In genomic region chr7:99996755-99997544, GRCh38 we compare ENCODE assay signal across 9 cellular contexts. TPM values are rescaled to one million over a fixed set of nuclear protein-coding genes. Genes with fewer than 3 reads are reported as not detected.
DNase-seq lines count a peak whose midpoint lies in the region; ATAC-seq and TF ChIP-seq lines count a peak whose summit lies in the region.
"Had no signal": no experiment of that assay in that cellular context is flagged by ENCODE, and none has a peak within 500 bp of the region (broad histone marks: within the 10 kb centered on the region; RNA-seq: fewer than 3 reads in every experiment).

No MANE protein-coding gene starts in this region.

- H4K5ac ChIP-seq in IMR-90 (ENCODE audit: low read depth, low read length): peak overlapping the region; percentile 96

- no peak for TF ChIP-seq POLR2A in IMR-90 (IDR thresholded peaks at IDR 0.05; ENCODE audit: low read depth, low read length)

- no peak for ATAC-seq in IMR-90 (ENCODE audit: low read depth)
- ATAC-seq in natural killer cell treated with Interleukin-12 subunit alpha and Interleukin-12 subunit beta and Interleukin-15 and Interleukin-18, amount 100 ng/mL, for 72 hours: no peak

- peak overlapping the region; percentile 80 to 96 for H4K8ac ChIP-seq in IMR-90 (ENCODE audit: low read depth in 2 of 2, low read length in 2 of 2)

- H3K9me3 Mint-ChIP-seq in natural killer cell treated with Interleukin-12 subunit alpha and Interleukin-12 subunit beta and Interleukin-15 and Interleukin-18, amount 100 ng/mL, for 72 hours: no peaks in the 10 kb centered on the region

- peak overlapping the region; percentile 84 for H3K4me3 Mint-ChIP-seq in natural killer cell treated with Interleukin-12 subunit alpha and Interleukin-12 subunit beta and Interleukin-15 and Interleukin-18, amount 100 ng/mL, for 72 hours

- H3K4me1 ChIP-seq in IMR-90 (ENCODE audit: control insufficient read depth, insufficient read depth, low read length): peaks cover 1% of the 10 kb centered on the region; the same call in 1 of the 2 replicates

- TF ChIP-seq CTCF in AG10803 (conservative IDR thresholded peaks at IDR 0.05; ENCODE audit: low read length): no peak
- TF ChIP-seq CTCF in IMR-90 (conservative IDR thresholded peaks at IDR 0.05; ENCODE audit: low read depth, low read length): no peak
- no peak for TF ChIP-seq CTCF in coronary artery (IDR thresholded peaks at IDR 0.05)
- no peak for TF ChIP-seq CTCF in WERI-Rb-1 (IDR thresholded peaks at IDR 0.05; ENCODE audit: low read depth, low read length)

- no peak overlapping the region for H2BK15ac ChIP-seq in IMR-90 (ENCODE audit: low read depth, low read length)

- H3K27me3 ChIP-seq in IMR-90 (ENCODE audit: control insufficient read depth, insufficient read depth, low read length) (peaks cover 5% of the 10 kb centered on the region), WERI-Rb-1 (ENCODE audit: insufficient read depth, low read depth, severe bottlenecking) (no peaks in the 10 kb centered on the region)

- H2AK5ac ChIP-seq in IMR-90 (ENCODE audit: low read depth, low read length): no peak overlapping the region

- in situ Hi-C loops in IMR-90 (cut with MboI; ENCODE audit: low sequenced_read_pairs): loop anchor here (25.0 kb wide), 1 partner anchor 1290 kb away; no protein-coding TSS in a partner anchor

- TF ChIP-seq RAD21 in IMR-90 (IDR thresholded peaks at IDR 0.05; ENCODE audit: low read length): no peak

- DNase-seq in AG10803 (ENCODE audit: low read depth): no peak
- no peak for DNase-seq in IMR-90
- no peak for DNase-seq in coronary artery (ENCODE audit: low spot score)
- no peak for DNase-seq in natural killer cell treated with Interleukin-12 subunit alpha and Interleukin-12 subunit beta and Interleukin-15 and Interleukin-18, amount 100 ng/mL, for 72 hours (ENCODE audit: low spot score)
- no peak for DNase-seq in NCI-H2171 treated with DMSO at 0.1 percent for 48 hours (lab: John Stamatoyannopoulos, UW)
- DNase-seq in retina: no peak
- DNase-seq in nucleus accumbens (lab: John Stamatoyannopoulos, UW): no peak
- no peak for DNase-seq in WERI-Rb-1

- no peaks in the 10 kb centered on the region for H3K36me3 Mint-ChIP-seq in natural killer cell treated with Interleukin-12 subunit alpha and Interleukin-12 subunit beta and Interleukin-15 and Interleukin-18, amount 100 ng/mL, for 72 hours

- H3K14ac ChIP-seq in IMR-90 (replicated peaks; ENCODE audit: low read depth, low read length): no peak overlapping the region

- H3K27ac ChIP-seq in IMR-90 (ENCODE audit: insufficient read depth, low read length): no peak overlapping the region
- peak overlapping the region in 1 of 2 donors; percentile 59 for H3K27ac ChIP-seq in coronary artery
- H3K27ac ChIP-seq in WERI-Rb-1: no peak overlapping the region

- 0 out of 2 replicates have a peak overlapping the region, but pooled peaks have one; percentile 44 for H3K4ac ChIP-seq in IMR-90 (ENCODE audit: low read depth, low read length)

- H3K23ac ChIP-seq in IMR-90 (ENCODE audit: low read depth, low read length): no peak overlapping the region

- no peak overlapping the region for H3K4me2 ChIP-seq in IMR-90 (ENCODE audit: low read depth, low read length)

- no peak overlapping the region for H2AK9ac ChIP-seq in IMR-90 (replicated peaks; ENCODE audit: low read depth, low read length, poor library complexity)

- no peak overlapping the region for H2BK20ac ChIP-seq in IMR-90 (ENCODE audit: low read depth, low read length)

- H3K56ac ChIP-seq in IMR-90 (ENCODE audit: extremely low read depth, insufficient read depth, low read length): 0 out of 2 replicates have a peak overlapping the region, but pooled peaks have one; percentile 5

- H4K91ac ChIP-seq in IMR-90 (ENCODE audit: insufficient read depth, low read depth, low read length): peak overlapping the region; percentile 51

- H3K9me3 ChIP-seq in IMR-90 (ENCODE audit: control insufficient read depth, insufficient read depth, low read length): no peaks in the 10 kb centered on the region
- no peaks in the 10 kb centered on the region for H3K9me3 ChIP-seq in WERI-Rb-1 (ENCODE audit: severe bottlenecking)

- no peak overlapping the region for H2BK5ac ChIP-seq in IMR-90 (ENCODE audit: low read depth, low read length, poor library complexity, severe bottlenecking)

- 89% methylated on average over 6 of the region's 15 CpGs; no CpG with 5 or more reads in 1 of the 2 experiments for WGBS in IMR-90 (ENCODE audit: extremely low coverage in 2 of 2, insufficient read length in 1 of 2), 2 experiments

- CTCF ChIA-PET in IMR-90 (lab: Yijun Ruan, JAX): no interaction called here

- intact Hi-C loops in IMR-90 (cut with micrococcal nuclease): no loop called here

- no peaks in the 10 kb centered on the region for H3K79me1 ChIP-seq in IMR-90 (ENCODE audit: low read depth in 1 of 2, low read length in 2 of 2)

- H3K4me1 Mint-ChIP-seq in natural killer cell treated with Interleukin-12 subunit alpha and Interleukin-12 subunit beta and Interleukin-15 and Interleukin-18, amount 100 ng/mL, for 72 hours (ENCODE audit: low read depth in 2 of 2): peaks cover 10 to 13% of the 10 kb centered on the region in 2 donors

- H2BK120ac ChIP-seq in IMR-90 (ENCODE audit: low read depth, low read length): peak overlapping the region; percentile 49; the same call in 1 of the 2 replicates

- no peak overlapping the region for H3K9ac ChIP-seq in IMR-90 (ENCODE audit: low read depth, low read length)

- H3K4me3 ChIP-seq in AG10803 (ENCODE audit: low read length) (peak overlapping the region; percentile 41; the same call in 1 of the 2 replicates), IMR-90 (ENCODE audit: insufficient read depth, low read depth, low read length) (no peak overlapping the region), coronary artery (peak overlapping the region; percentile 70), WERI-Rb-1 (ENCODE audit: low read depth, low read length) (no peak overlapping the region)

- no peaks in the 10 kb centered on the region for H3K36me3 ChIP-seq in IMR-90 (ENCODE audit: control insufficient read depth, insufficient read depth, low read length)
- H3K36me3 ChIP-seq in WERI-Rb-1: no peaks in the 10 kb centered on the region

- H2AFZ ChIP-seq in IMR-90 (replicated peaks; ENCODE audit: low read length, poor library complexity): peak overlapping the region; percentile 95

- H3K27ac Mint-ChIP-seq in natural killer cell treated with Interleukin-12 subunit alpha and Interleukin-12 subunit beta and Interleukin-15 and Interleukin-18, amount 100 ng/mL, for 72 hours: peak overlapping the region; percentile 98 to 100

- POLR2A ChIA-PET in IMR-90 (lab: Charles Lee; ENCODE audit: unreplicated experiment): interaction anchor here (0.6 kb wide), 1 partner anchor 60 kb away, joined by 5 read pairs; no protein-coding TSS in a partner anchor

- H3K27me3 Mint-ChIP-seq in natural killer cell treated with Interleukin-12 subunit alpha and Interleukin-12 subunit beta and Interleukin-15 and Interleukin-18, amount 100 ng/mL, for 72 hours: peaks cover 0 to 3% of the 10 kb centered on the region in 2 donors

- BruUV-seq in IMR-90 (replicated peaks; lab: Mats Ljungman, UMichigan): no TSS peak

- dilution Hi-C loops in IMR-90 (cut with HindIII; ENCODE audit: low sequenced_read_pairs, unreplicated experiment): no loop called here

- H3K18ac ChIP-seq in IMR-90 (ENCODE audit: low read depth, low read length): no peak overlapping the region; the same call in 1 of the 2 replicates

- H3K9me1 ChIP-seq in IMR-90 (ENCODE audit: insufficient read depth, low read length): no peaks in the 10 kb centered on the region

- H4K20me1 ChIP-seq in IMR-90 (ENCODE audit: insufficient read depth, low read length): no peaks in the 10 kb centered on the region

TF ChIP-seq in IMR-90, 13 proteins besides CTCF, POLR2A, EP300 and RAD21:
- TF ChIP-seq MAZ (IDR thresholded peaks at IDR 0.05; ENCODE audit: borderline replicate concordance, low read depth, low read length): no peak
- no peak for TF ChIP-seq BHLHE40 (IDR thresholded peaks at IDR 0.05; ENCODE audit: low read depth, low read length)
- TF ChIP-seq CEBPB (IDR thresholded peaks at IDR 0.05; ENCODE audit: low read depth, low read length): no peak
- no peak for TF ChIP-seq RCOR1 (IDR thresholded peaks at IDR 0.05; ENCODE audit: insufficient replicate concordance, low read length)
- TF ChIP-seq NFE2L2 (IDR thresholded peaks at IDR 0.05; ENCODE audit: low read depth, low read length): no peak
- no peak for TF ChIP-seq USF2 (IDR thresholded peaks at IDR 0.05; ENCODE audit: low read depth, low read length)
- TF ChIP-seq CHD1 (IDR thresholded peaks at IDR 0.05; ENCODE audit: low read depth, low read length): no peak

RNA-seq across cellular contexts. Expression of gene ZKSCAN1, which starts 18.4 kb away (rescaled TPM):
- 30.3 and 40.7 TPM in 2 replicates for total RNA-seq in IMR-90 (2012; rRNA removed)
- 10.8 and 13.7 TPM in 2 replicates for polyA plus RNA-seq in IMR-90 (2012; rRNA removed)
- 5.6 and 5.9 TPM in 2 replicates for polyA plus RNA-seq in IMR-90 (2012; cell fraction: cytosol; rRNA removed)
- polyA plus RNA-seq in IMR-90 (2012; cell fraction: nucleus; rRNA removed; ENCODE audit: low replicate concordance): 8.8 and 23.6 TPM in 2 replicates
- 10 to 100 TPM; 64.9 to 70.6 TPM for total RNA-seq in natural killer cell treated with Interleukin-12 subunit alpha and Interleukin-12 subunit beta and Interleukin-15 and Interleukin-18, amount 100 ng/mL, for 72 hours

RNA-seq across cellular contexts. Expression of gene AZGP1, which starts 21.1 kb away (rescaled TPM):
- total RNA-seq in IMR-90 (2012; rRNA removed): not detected in 2 replicates
- not detected in 2 replicates for polyA plus RNA-seq in IMR-90 (2012; rRNA removed)
- polyA plus RNA-seq in IMR-90 (2012; cell fraction: cytosol; rRNA removed): 0.03 TPM in 1 of 2 replicates, not detected in the other
- polyA plus RNA-seq in IMR-90 (2012; cell fraction: nucleus; rRNA removed; ENCODE audit: low replicate concordance): not detected in 2 replicates
- not detected for total RNA-seq in natural killer cell treated with Interleukin-12 subunit alpha and Interleukin-12 subunit beta and Interleukin-15 and Interleukin-18, amount 100 ng/mL, for 72 hours
- total RNA-seq: lung microvascular endothelial cell had no signal

RNA-seq across cellular contexts. Expression of gene ZSCAN21, which starts 52.6 kb away (rescaled TPM):
- total RNA-seq in IMR-90 (2012; rRNA removed): 13.1 and 13.3 TPM in 2 replicates
- 10.8 and 11.5 TPM in 2 replicates for polyA plus RNA-seq in IMR-90 (2012; rRNA removed)
- 4.9 and 6.1 TPM in 2 replicates for polyA plus RNA-seq in IMR-90 (2012; cell fraction: cytosol; rRNA removed)
- 5.6 and 14.0 TPM in 2 replicates for polyA plus RNA-seq in IMR-90 (2012; cell fraction: nucleus; rRNA removed; ENCODE audit: low replicate concordance)
- 10 to 100 TPM in 1 of 2 donors, 1 to 10 TPM in 1; 8.7 to 11.0 TPM for total RNA-seq in natural killer cell treated with Interleukin-12 subunit alpha and Interleukin-12 subunit beta and Interleukin-15 and Interleukin-18, amount 100 ng/mL, for 72 hours

Comparison
In these comparisons a context has a peak if more than half of its experiments do, and no peak if none do; other contexts are left out.
1. H3K4me3 ChIP-seq: peak in AG10803 (single experiment) and coronary artery (single experiment); none in IMR-90 (single experiment) and WERI-Rb-1 (single experiment).